In genomic region chr4:4504783-4505182, GRCh38 we compare ENCODE assay signal across 30 cellular contexts.
"Had no signal": no experiment of that assay in that cellular context is flagged by ENCODE, and none has a peak within 500 bp of the region (broad histone marks: within the 10 kb centered on the region; RNA-seq: fewer than 3 reads in every experiment).

No MANE protein-coding gene starts in this region.

- H3K27me3 ChIP-seq: brain microvascular endothelial cell, dorsolateral prefrontal cortex, gastroesophageal sphincter, heart right ventricle had no signal

- H3K9me3 ChIP-seq: gastroesophageal sphincter, heart right ventricle had no signal

- H3K4me1 ChIP-seq: gastroesophageal sphincter had no signal

- ATAC-seq: activated CD4-positive, alpha-beta T cell treated with anti-CD3 and anti-CD28 coated beads for 36 hours; activated naive CD4-positive, alpha-beta T cell treated with anti-CD3 and anti-CD28 coated beads, Interleukin-2, amount 50 U/mL, for 72 hours; activated naive CD8-positive, alpha-beta T cell treated with anti-CD3 and anti-CD28 coated beads, Interleukin-2, amount 50 U/mL, for 24 hours; activated T-cell treated with anti-CD3 and anti-CD28 coated beads, Interleukin-2, amount 50 U/mL, for 72 hours; esophagus mucosa; gastroesophageal sphincter; heart right ventricle; T-helper 17 cell had no signal

- FAIRE-seq: astrocyte, bronchial epithelial cell had no signal

- DNase-seq: activated CD4-positive, alpha-beta memory T cell treated with anti-CD3 and anti-CD28 coated beads, Interleukin-2, amount 10 ng/mL, durations not matched to agents 7 days and 5 days; activated CD4-positive, alpha-beta T cell treated with anti-CD3 and anti-CD28 coated beads for 36 hours; activated CD4-positive, alpha-beta T cell treated with anti-CD3 and anti-CD28 coated beads, Interleukin-2, amount 10 ng/mL, durations not matched to agents 24 days and 14 days; activated CD4-positive, CD25-positive, alpha-beta regulatory T cell; activated CD4-positive, CD25-positive, alpha-beta regulatory T cell treated with anti-CD3 and anti-CD28 coated beads, Interleukin-2, amount 50 U/mL, for 72 hours; activated CD8-positive, alpha-beta memory T cell treated with anti-CD3 and anti-CD28 coated beads, Interleukin-2, amount 50 U/mL, for 48 hours; activated gamma-delta T cell; activated naive CD4-positive, alpha-beta T cell; activated naive CD4-positive, alpha-beta T cell treated with anti-CD3 and anti-CD28 coated beads, Interleukin-2, amount 10 ng/mL, durations not matched to agents 7 days and 5 days; activated naive CD8-positive, alpha-beta T cell treated with anti-CD3 and anti-CD28 coated beads, Interleukin-2, amount 50 U/mL, for 24 hours; activated T-cell treated with anti-CD3 and anti-CD28 coated beads for 4 hours; activated T-cell treated with anti-CD3 and anti-CD28 coated beads, Interleukin-2, amount 50 U/mL, for 24 hours; activated T-cell treated with anti-CD3 and anti-CD28 coated beads, Interleukin-2, amount 50 U/mL, for 72 hours; amniotic stem cell; anterior cingulate cortex; brain microvascular endothelial cell; dorsolateral prefrontal cortex; effector memory CD4-positive, alpha-beta T cell; endodermal cell; foreskin melanocyte; heart right ventricle; T-helper 1 cell; T-helper 17 cell; T1000 had no signal

- H3K4me3 ChIP-seq: coronary artery, dorsolateral prefrontal cortex, gastroesophageal sphincter, heart right ventricle had no signal

- H3K27ac ChIP-seq: brain microvascular endothelial cell, coronary artery, dorsolateral prefrontal cortex, gastroesophageal sphincter, heart right ventricle had no signal

- H3K36me3 ChIP-seq: brain microvascular endothelial cell, gastroesophageal sphincter had no signal
